ENCODE assay signal across 25 cellular contexts in genomic region chr2:133801956-133802355, GRCh38.
DNase-seq lines count a peak whose midpoint lies in the region; ATAC-seq, FAIRE-seq and TF ChIP-seq lines count a peak whose summit lies in the region.
"Had no signal": no experiment of that assay in that cellular context is flagged by ENCODE, and none has a peak within 500 bp of the region (broad histone marks: within the 10 kb centered on the region; RNA-seq: fewer than 3 reads in every experiment).

No MANE protein-coding gene starts in this region.

- H3K4me1 ChIP-seq in IMR-90 (ENCODE audit: control insufficient read depth, insufficient read depth, low read length) (peaks cover 8% of the 10 kb centered on the region), astrocyte (ENCODE audit: insufficient read depth, low read length) (no peaks in the 10 kb centered on the region)
- H3K4me1 ChIP-seq: A549, BLaER1 had no signal

- H3K27me3 Mint-ChIP-seq in astrocyte (ENCODE audit: low read depth, unreplicated experiment): no peaks in the 10 kb centered on the region
- peaks cover 20% of the 10 kb centered on the region for H3K27me3 Mint-ChIP-seq in activated CD4-positive, alpha-beta memory T cell treated with anti-CD3 and anti-CD28 coated beads for 36 hours

- no peak overlapping the region for H2BK5ac ChIP-seq in IMR-90 (ENCODE audit: low read depth, low read length, poor library complexity, severe bottlenecking)

- in situ Hi-C loops in IMR-90 (cut with MboI; ENCODE audit: low sequenced_read_pairs): no loop called here
- in situ Hi-C loops in brain microvascular endothelial cell (cut with HindIII; ENCODE audit: low pct_ligation_motif_present, low sequenced_read_pairs): no loop called here

- H2AK9ac ChIP-seq in IMR-90 (replicated peaks; ENCODE audit: low read depth, low read length, poor library complexity): no peak overlapping the region

- H3K4ac ChIP-seq in IMR-90 (ENCODE audit: low read depth, low read length): no peak overlapping the region

- peaks cover under 1% of the 10 kb centered on the region for H3K4me1 Mint-ChIP-seq in astrocyte (ENCODE audit: low read depth, unreplicated experiment)
- no peaks in the 10 kb centered on the region for H3K4me1 Mint-ChIP-seq in activated CD4-positive, alpha-beta memory T cell treated with anti-CD3 and anti-CD28 coated beads for 36 hours (ENCODE audit: low read depth)

- no peaks in the 10 kb centered on the region for H3K36me3 Mint-ChIP-seq in astrocyte (ENCODE audit: low read depth, unreplicated experiment)
- no peaks in the 10 kb centered on the region for H3K36me3 Mint-ChIP-seq in activated CD4-positive, alpha-beta memory T cell treated with anti-CD3 and anti-CD28 coated beads for 36 hours
- H3K36me3 Mint-ChIP-seq: CD8-positive, alpha-beta T cell had no signal

- H3K36me3 ChIP-seq in IMR-90 (ENCODE audit: control insufficient read depth, insufficient read depth, low read length) (no peaks in the 10 kb centered on the region), astrocyte (ENCODE audit: insufficient read depth, low read length) (no peaks in the 10 kb centered on the region), brain microvascular endothelial cell (replicated peaks) (no peaks in the 10 kb centered on the region)
- H3K36me3 ChIP-seq: BLaER1, MG63 had no signal

- intact Hi-C loops in IMR-90 (cut with micrococcal nuclease): no loop called here
- intact Hi-C loops in activated CD4-positive, alpha-beta memory T cell treated with anti-CD3 and anti-CD28 coated beads for 36 hours (cut with micrococcal nuclease): no loop called here

- H3K4me3 Mint-ChIP-seq in astrocyte (ENCODE audit: unreplicated experiment): no peak overlapping the region
- H3K4me3 Mint-ChIP-seq in activated CD4-positive, alpha-beta memory T cell treated with anti-CD3 and anti-CD28 coated beads for 36 hours: no peak overlapping the region
- H3K4me3 Mint-ChIP-seq: CD8-positive, alpha-beta T cell had no signal

- peak overlapping the region; percentile 4; the same call in 1 of the 2 replicates for H2BK120ac ChIP-seq in IMR-90 (ENCODE audit: low read depth, low read length)

- BruUV-seq in IMR-90 (replicated peaks; lab: Mats Ljungman, UMichigan): no TSS peak

- TF ChIP-seq CTCF in IMR-90 (conservative IDR thresholded peaks at IDR 0.05; ENCODE audit: low read depth, low read length) (no peak), astrocyte (IDR thresholded peaks at IDR 0.05; ENCODE audit: insufficient read depth, low read depth, low read length) (no peak), brain microvascular endothelial cell (IDR thresholded peaks at IDR 0.05; ENCODE audit: low read depth, low read length, missing control alignments) (no peak), omental fat pad (IDR thresholded peaks at IDR 0.05) (no peak)

- H4K20me1 ChIP-seq in IMR-90 (ENCODE audit: insufficient read depth, low read length): no peaks in the 10 kb centered on the region
- no peaks in the 10 kb centered on the region for H4K20me1 ChIP-seq in astrocyte (ENCODE audit: insufficient read depth, low read length)
- H4K20me1 ChIP-seq: BLaER1 had no signal

- no peak overlapping the region for H3K18ac ChIP-seq in IMR-90 (ENCODE audit: low read depth, low read length)

- H4K8ac ChIP-seq in IMR-90 (ENCODE audit: low read depth in 2 of 2, low read length in 2 of 2): no peak overlapping the region

- no peaks in the 10 kb centered on the region for H3K79me2 ChIP-seq in astrocyte (ENCODE audit: insufficient read depth, low read length)

- H3K9me1 ChIP-seq in IMR-90 (ENCODE audit: insufficient read depth, low read length): peaks cover 5% of the 10 kb centered on the region; the same call in 1 of the 2 replicates

- H3K14ac ChIP-seq in IMR-90 (replicated peaks; ENCODE audit: low read depth, low read length): no peak overlapping the region

- TF ChIP-seq RAD21 in IMR-90 (IDR thresholded peaks at IDR 0.05; ENCODE audit: low read length): no peak

- H2AFZ ChIP-seq in IMR-90 (replicated peaks; ENCODE audit: low read length, poor library complexity) (no peak overlapping the region), astrocyte (ENCODE audit: low read depth, low read length) (no peak overlapping the region)

- no peaks in the 10 kb centered on the region for H3K9me3 ChIP-seq in IMR-90 (ENCODE audit: control insufficient read depth, insufficient read depth, low read length)
- no peaks in the 10 kb centered on the region for H3K9me3 ChIP-seq in astrocyte (ENCODE audit: insufficient read depth, low read depth, low read length)
- H3K9me3 ChIP-seq: A549, BLaER1 had no signal

- no peak overlapping the region for H3K27ac ChIP-seq in IMR-90 (ENCODE audit: insufficient read depth, low read length)
- no peak overlapping the region for H3K27ac ChIP-seq in astrocyte (ENCODE audit: low read depth, low read length)
- H3K27ac ChIP-seq in brain microvascular endothelial cell: no peak overlapping the region
- H3K27ac ChIP-seq: A549, BLaER1 had no signal

- H3K27ac Mint-ChIP-seq in astrocyte (ENCODE audit: unreplicated experiment): no peak overlapping the region
- H3K27ac Mint-ChIP-seq in activated CD4-positive, alpha-beta memory T cell treated with anti-CD3 and anti-CD28 coated beads for 36 hours: no peak overlapping the region
- H3K27ac Mint-ChIP-seq: CD8-positive, alpha-beta T cell had no signal

- H3K23ac ChIP-seq in IMR-90 (ENCODE audit: low read depth, low read length): no peak overlapping the region

- H4K5ac ChIP-seq in IMR-90 (ENCODE audit: low read depth, low read length): no peak overlapping the region

- H3K4me2 ChIP-seq in IMR-90 (ENCODE audit: low read depth, low read length): no peak overlapping the region
- no peak overlapping the region for H3K4me2 ChIP-seq in astrocyte (ENCODE audit: low read length)
- H3K4me2 ChIP-seq: A549, BLaER1 had no signal

- H3K79me1 ChIP-seq in IMR-90 (ENCODE audit: low read depth in 1 of 2, low read length in 2 of 2): no peaks in the 10 kb centered on the region

- no peak for TF ChIP-seq POLR2A in IMR-90 (IDR thresholded peaks at IDR 0.05; ENCODE audit: low read depth, low read length)

- dilution Hi-C loops in IMR-90 (cut with HindIII; ENCODE audit: low sequenced_read_pairs, unreplicated experiment): no loop called here

- H3K4me3 ChIP-seq in IMR-90 (ENCODE audit: insufficient read depth, low read depth, low read length) (no peak overlapping the region), astrocyte (ENCODE audit: insufficient read depth, low read depth, low read length) (no peak overlapping the region), brain microvascular endothelial cell (ENCODE audit: low read depth, low read length) (no peak overlapping the region)
- H3K4me3 ChIP-seq: A549, BLaER1, MG63 had no signal

- no peak overlapping the region for H3K56ac ChIP-seq in IMR-90 (ENCODE audit: extremely low read depth, insufficient read depth, low read length)

- H3K9me3 Mint-ChIP-seq in astrocyte (ENCODE audit: unreplicated experiment): peaks cover 4% of the 10 kb centered on the region
- H3K9me3 Mint-ChIP-seq in activated CD4-positive, alpha-beta memory T cell treated with anti-CD3 and anti-CD28 coated beads for 36 hours: peaks cover 6% of the 10 kb centered on the region

- peak; percentile 39 for FAIRE-seq in astrocyte (lab: Jason Lieb, UNC)
- FAIRE-seq: A549, GM12891, GM18507 had no signal

- 100% methylated on average over 3 of the region's 3 CpGs; no CpG with 5 or more reads in 1 of the 2 experiments for WGBS in IMR-90 (ENCODE audit: extremely low coverage in 2 of 2, insufficient read length in 1 of 2), 2 experiments

- DNase-seq in COLO668 (lab: John Stamatoyannopoulos, UW; ENCODE audit: unreplicated experiment): peak; percentile 6
- no peak for DNase-seq in IMR-90
- DNase-seq in NCI-H345 treated with DMSO at 0.1 percent for 48 hours (lab: John Stamatoyannopoulos, UW; ENCODE audit: unreplicated experiment): peak; percentile 85
- no peak for DNase-seq in astrocyte (ENCODE audit: low read depth)
- no peak for DNase-seq in COR-L47 (lab: John Stamatoyannopoulos, UW)
- no peak for DNase-seq in brain microvascular endothelial cell
- DNase-seq in omental fat pad (ENCODE audit: low spot score): no peak
- no peak for DNase-seq in activated CD4-positive, alpha-beta memory T cell treated with anti-CD3 and anti-CD28 coated beads for 36 hours
- DNase-seq: CD8-positive, alpha-beta T cell; EL; Kasumi-1; MG63; NCI-H1048; NCI-H146; NCI-H2107; NCI-H226; NCI-H748 treated with DMSO at 0.1 percent for 48 hours; OCI-M1; SIG-M5; T-helper 1 cell; T-helper 9 cell had no signal

- no peak overlapping the region for H2AK5ac ChIP-seq in IMR-90 (ENCODE audit: low read depth, low read length)

- no peak overlapping the region for H2BK15ac ChIP-seq in IMR-90 (ENCODE audit: low read depth, low read length)

- CTCF ChIA-PET in IMR-90 (lab: Yijun Ruan, JAX): no interaction called here
- CTCF ChIA-PET in activated CD4-positive, alpha-beta memory T cell treated with anti-CD3 and anti-CD28 coated beads for 36 hours (lab: Charles Lee): no interaction called here

- no peak overlapping the region for H2BK20ac ChIP-seq in IMR-90 (ENCODE audit: low read depth, low read length)

- H3K9ac ChIP-seq in IMR-90 (ENCODE audit: low read depth, low read length) (no peak overlapping the region), astrocyte (ENCODE audit: low read length) (no peak overlapping the region)
- H3K9ac ChIP-seq: BLaER1 had no signal

- H3K27me3 ChIP-seq in IMR-90 (ENCODE audit: control insufficient read depth, insufficient read depth, low read length) (no peaks in the 10 kb centered on the region), astrocyte (ENCODE audit: insufficient read depth, low read length) (no peaks in the 10 kb centered on the region), brain microvascular endothelial cell (replicated peaks) (no peaks in the 10 kb centered on the region)
- H3K27me3 ChIP-seq: BLaER1, MG63 had no signal

- no peak overlapping the region for H4K91ac ChIP-seq in IMR-90 (ENCODE audit: insufficient read depth, low read depth, low read length)

- ATAC-seq in IMR-90 (ENCODE audit: low read depth): no peak
- ATAC-seq in omental fat pad (ENCODE audit: low FRiP score): no peak
- ATAC-seq: A549; CD8-positive, alpha-beta T cell had no signal

- POLR2A ChIA-PET in IMR-90 (lab: Charles Lee; ENCODE audit: unreplicated experiment): no interaction called here
- POLR2A ChIA-PET in activated CD4-positive, alpha-beta memory T cell treated with anti-CD3 and anti-CD28 coated beads for 36 hours (lab: Charles Lee): no interaction called here

TF ChIP-seq in IMR-90, 13 proteins besides CTCF, POLR2A, EP300 and RAD21 (continues in another document):
- TF ChIP-seq MAZ (IDR thresholded peaks at IDR 0.05; ENCODE audit: borderline replicate concordance, low read depth, low read length) (no peak), CEBPB (IDR thresholded peaks at IDR 0.05; ENCODE audit: low read depth, low read length) (no peak), RCOR1 (IDR thresholded peaks at IDR 0.05; ENCODE audit: insufficient replicate concordance, low read length) (no peak), SMC3 (IDR thresholded peaks at IDR 0.05; ENCODE audit: low read depth, low read length) (no peak), NFE2L2 (IDR thresholded peaks at IDR 0.05; ENCODE audit: low read depth, low read length) (no peak)

Comparison
In these comparisons a context has a peak if more than half of its experiments do, and no peak if none do; other contexts are left out.
1. DNase-seq: peak in COLO668 (single experiment) and NCI-H345 treated with DMSO at 0.1 percent for 48 hours (single experiment); none in IMR-90 (single experiment), astrocyte (single experiment), COR-L47 (single experiment), brain microvascular endothelial cell (single experiment), omental fat pad (single experiment) and activated CD4-positive, alpha-beta memory T cell treated with anti-CD3 and anti-CD28 coated beads for 36 hours (single experiment).